Comparison of ENCODE assay signal across 25 cellular contexts in genomic region chr4:17097369-17097768, GRCh38.
"Had no signal": no experiment of that assay in that cellular context is flagged by ENCODE, and none has a peak within 500 bp of the region (broad histone marks: within the 10 kb centered on the region; RNA-seq: fewer than 3 reads in every experiment).

No MANE protein-coding gene starts in this region.

- H3K27ac Mint-ChIP-seq: activated B cell treated with CpG ODN at 0.5 μM for 24 hours; activated CD4-positive, alpha-beta T cell treated with anti-CD3 and anti-CD28 coated beads, Interleukin-2, amount 10 ng/mL, durations not matched to agents 24 days and 14 days; activated CD8-positive, alpha-beta memory T cell treated with anti-CD3 and anti-CD28 coated beads, Interleukin-2, amount 10 ng/mL, durations not matched to agents 7 days and 5 days; activated naive CD4-positive, alpha-beta T cell treated with anti-CD3 and anti-CD28 coated beads, Interleukin-2, amount 50 U/mL, for 72 hours; activated naive CD8-positive, alpha-beta T cell treated with anti-CD3 and anti-CD28 coated beads, Interleukin-2, amount 50 U/mL, for 24 hours; activated T-cell treated with anti-CD3 and anti-CD28 coated beads, Interleukin-2, amount 50 U/mL, for 24 hours; activated T-helper 1 cell treated with anti-CD3 and anti-CD28 coated beads, Interleukin-12 subunit alpha, Interleukin-12 subunit beta, Interleukin-2, Interleukin-4 antibody, amounts not matched to agents 30 ng/mL and 10 ng/mL and 1 ng/mL, durations not matched to agents 14 hours and 24 hours and 36 hours; T-helper 17 cell had no signal

- H3K27me3 Mint-ChIP-seq: activated B cell treated with CpG ODN at 0.5 μM for 24 hours; activated CD4-positive, alpha-beta T cell treated with anti-CD3 and anti-CD28 coated beads, Interleukin-2, amount 10 ng/mL, durations not matched to agents 24 days and 14 days; activated naive CD8-positive, alpha-beta T cell treated with anti-CD3 and anti-CD28 coated beads, Interleukin-2, amount 50 U/mL, for 24 hours; T-helper 17 cell had no signal

- H3K9me3 Mint-ChIP-seq: activated B cell treated with CpG ODN at 0.5 μM for 24 hours; activated CD4-positive, alpha-beta T cell treated with anti-CD3 and anti-CD28 coated beads, Interleukin-2, amount 10 ng/mL, durations not matched to agents 24 days and 14 days; activated naive CD4-positive, alpha-beta T cell treated with anti-CD3 and anti-CD28 coated beads, Interleukin-2, amount 50 U/mL, for 72 hours; activated naive CD8-positive, alpha-beta T cell treated with anti-CD3 and anti-CD28 coated beads, Interleukin-2, amount 50 U/mL, for 24 hours; activated T-cell treated with anti-CD3 and anti-CD28 coated beads, Interleukin-2, amount 50 U/mL, for 24 hours; activated T-helper 1 cell treated with anti-CD3 and anti-CD28 coated beads, Interleukin-12 subunit alpha, Interleukin-12 subunit beta, Interleukin-2, Interleukin-4 antibody, amounts not matched to agents 30 ng/mL and 10 ng/mL and 1 ng/mL, durations not matched to agents 14 hours and 24 hours and 36 hours had no signal

- H3K4me3 Mint-ChIP-seq: activated B cell treated with CpG ODN at 0.5 μM for 24 hours; activated CD4-positive, alpha-beta T cell treated with anti-CD3 and anti-CD28 coated beads, Interleukin-2, amount 10 ng/mL, durations not matched to agents 24 days and 14 days; activated CD8-positive, alpha-beta memory T cell treated with anti-CD3 and anti-CD28 coated beads, Interleukin-2, amount 10 ng/mL, durations not matched to agents 7 days and 5 days; activated naive CD8-positive, alpha-beta T cell treated with anti-CD3 and anti-CD28 coated beads, Interleukin-2, amount 50 U/mL, for 24 hours; activated T-cell treated with anti-CD3 and anti-CD28 coated beads, Interleukin-2, amount 50 U/mL, for 24 hours; activated T-helper 1 cell treated with anti-CD3 and anti-CD28 coated beads, Interleukin-12 subunit alpha, Interleukin-12 subunit beta, Interleukin-2, Interleukin-4 antibody, amounts not matched to agents 30 ng/mL and 10 ng/mL and 1 ng/mL, durations not matched to agents 14 hours and 24 hours and 36 hours; T-helper 17 cell had no signal

- H3K36me3 Mint-ChIP-seq: activated CD8-positive, alpha-beta memory T cell treated with anti-CD3 and anti-CD28 coated beads, Interleukin-2, amount 10 ng/mL, durations not matched to agents 7 days and 5 days; activated naive CD4-positive, alpha-beta T cell treated with anti-CD3 and anti-CD28 coated beads, Interleukin-2, amount 50 U/mL, for 72 hours had no signal

- DNase-seq: activated B cell treated with CpG ODN at 0.5 μM for 24 hours; activated CD4-positive, alpha-beta T cell treated with anti-CD3 and anti-CD28 coated beads for 1 hour; activated CD4-positive, alpha-beta T cell treated with anti-CD3 and anti-CD28 coated beads, Interleukin-2, amount 50 U/mL, for 48 hours; activated CD8-positive, alpha-beta memory T cell treated with anti-CD3 and anti-CD28 coated beads, Interleukin-2, amount 10 ng/mL, durations not matched to agents 7 days and 5 days; activated effector memory CD4-positive, alpha-beta T cell treated with Interleukin-2 at 50 U/mL for 16 hours; activated naive CD4-positive, alpha-beta T cell treated with Interleukin-2 at 50 U/mL for 16 hours; activated naive CD8-positive, alpha-beta T cell treated with anti-CD3 and anti-CD28 coated beads, Interleukin-2, amount 50 U/mL, for 24 hours; activated T-cell treated with anti-CD3 and anti-CD28 coated beads, Interleukin-2, amount 50 U/mL, for 24 hours; amniotic stem cell; body of pancreas; central memory CD4-positive, alpha-beta T cell; NCI-H1092; NCI-H1417 treated with DMSO at 0.1 percent for 48 hours; NCI-H1694; NCI-H2029; NCI-H2107; NCI-H345; NCI-H510A treated with DMSO at 0.1 percent for 48 hours; NCI-H82; SIG-M5; T-helper 17 cell; T-helper 9 cell had no signal

- H3K4me1 Mint-ChIP-seq: activated B cell treated with CpG ODN at 0.5 μM for 24 hours; activated CD4-positive, alpha-beta T cell treated with anti-CD3 and anti-CD28 coated beads, Interleukin-2, amount 10 ng/mL, durations not matched to agents 24 days and 14 days; T-helper 17 cell had no signal

- ATAC-seq: activated CD8-positive, alpha-beta memory T cell treated with anti-CD3 and anti-CD28 coated beads, Interleukin-2, amount 10 ng/mL, durations not matched to agents 7 days and 5 days; activated naive CD4-positive, alpha-beta T cell treated with anti-CD3 and anti-CD28 coated beads, Interleukin-2, amount 50 U/mL, for 72 hours; activated naive CD8-positive, alpha-beta T cell treated with anti-CD3 and anti-CD28 coated beads, Interleukin-2, amount 50 U/mL, for 24 hours; body of pancreas; T-helper 17 cell had no signal
